Comparison of ENCODE assay signal across 22 cellular contexts in the genomic region with DNA sequence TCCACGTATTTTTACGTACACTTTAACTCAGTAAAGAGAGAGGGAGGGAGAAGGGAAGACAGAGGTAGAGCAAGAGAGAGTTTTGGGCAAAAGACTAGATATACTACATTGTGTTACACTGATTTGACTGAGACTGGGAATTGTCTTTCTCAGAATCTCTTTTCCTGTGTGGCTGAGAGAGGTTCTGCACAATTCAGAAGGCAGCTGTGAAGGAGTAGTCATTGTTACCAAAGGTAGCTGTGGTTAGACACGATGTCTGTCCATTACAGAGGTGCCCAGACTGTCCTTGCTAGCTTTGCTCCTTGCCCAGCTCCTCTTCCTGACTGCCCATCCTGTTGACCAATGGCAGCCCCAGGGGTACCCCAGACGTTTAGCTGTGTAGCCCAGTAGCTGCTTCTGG.
"Had no signal": no experiment of that assay in that cellular context is flagged by ENCODE, and none has a peak within 500 bp of the region (broad histone marks: within the 10 kb centered on the region; RNA-seq: fewer than 3 reads in every experiment).

No MANE protein-coding gene starts in this region.

- H3K4me3 ChIP-seq: breast epithelium, lung, suprapubic skin, transverse colon, uterus had no signal

- H3K36me3 ChIP-seq: breast epithelium, suprapubic skin, transverse colon, uterus had no signal

- H3K27me3 ChIP-seq: breast epithelium, suprapubic skin, transverse colon, uterus had no signal

- H3K4me1 ChIP-seq: breast epithelium, suprapubic skin, transverse colon, uterus had no signal

- H3K27ac ChIP-seq: breast epithelium, suprapubic skin, transverse colon, uterus had no signal

- H3K9me3 ChIP-seq: breast epithelium, suprapubic skin, transverse colon, uterus had no signal

- DNase-seq: activated B cell treated with CpG ODN at 0.5 μM for 24 hours; activated CD4-positive, alpha-beta T cell treated with anti-CD3 and anti-CD28 coated beads, Interleukin-2, amount 10 ng/mL, durations not matched to agents 7 days and 5 days; activated naive CD4-positive, alpha-beta T cell treated with anti-CD3 and anti-CD28 coated beads, Interleukin-2, amount 50 U/mL, for 16 hours; activated T-cell treated with anti-CD3 and anti-CD28 coated beads for 4 hours; cerebellar nuclear complex; cortex of kidney; head of caudate nucleus; kidney; nephron progenitor cell; stimulated activated CD4-positive, alpha-beta T cell treated with anti-CD3 and anti-CD28 coated beads, Interleukin-12 subunit alpha, Interleukin-12 subunit beta, amount 100 ng/mL, for 4 hours; stimulated activated CD4-positive, alpha-beta T cell treated with anti-CD3 and anti-CD28 coated beads, Interleukin-1b, Interleukin-23, amount 100 ng/mL, for 48 hours; stimulated activated CD8-positive, alpha-beta memory T cell treated with anti-CD3 and anti-CD28 coated beads, Interleukin-4, amount 100 ng/mL, for 48 hours; stimulated activated naive CD8-positive, alpha-beta T cell treated with anti-CD3 and anti-CD28 coated beads, Interleukin-15, Interleukin-2, amounts not matched to agents 100 U/mL and 50 U/mL, for 24 hours; T-cell; transverse colon; uterus had no signal

- FAIRE-seq: astrocyte, frontal cortex, kidney had no signal

- ATAC-seq: left lobe of liver; stimulated activated naive CD8-positive, alpha-beta T cell treated with anti-CD3 and anti-CD28 coated beads, Interleukin-15, Interleukin-2, amounts not matched to agents 100 U/mL and 50 U/mL, for 24 hours; T-cell had no signal
